Comparison of ENCODE assay signal across 18 cellular contexts in genomic region chr9:22136446-22137140, GRCh38.
DNase-seq lines count a peak whose midpoint lies in the region; ATAC-seq, FAIRE-seq and TF ChIP-seq lines count a peak whose summit lies in the region.
"Had no signal": no experiment of that assay in that cellular context is flagged by ENCODE, and none has a peak within 500 bp of the region (broad histone marks: within the 10 kb centered on the region; RNA-seq: fewer than 3 reads in every experiment).

No MANE protein-coding gene starts in this region.

- no peaks in the 10 kb centered on the region for H3K4me1 Mint-ChIP-seq in GM23338
- H3K4me1 Mint-ChIP-seq: activated naive CD8-positive, alpha-beta T cell treated with anti-CD3 and anti-CD28 coated beads for 36 hours; naive thymus-derived CD4-positive, alpha-beta T cell had no signal

- no peak overlapping the region for H3K27ac Mint-ChIP-seq in GM23338
- H3K27ac Mint-ChIP-seq: activated naive CD8-positive, alpha-beta T cell treated with anti-CD3 and anti-CD28 coated beads for 36 hours; naive thymus-derived CD4-positive, alpha-beta T cell had no signal

- no peak overlapping the region for H3K9ac ChIP-seq in endothelial cell of umbilical vein (replicated peaks; ENCODE audit: extremely low read depth, insufficient read depth, low read length)

- H3K27me3 Mint-ChIP-seq in GM23338 (ENCODE audit: insufficient read depth, low read depth, poor library complexity): no peaks in the 10 kb centered on the region

- ATAC-seq in HG02678 (IDR thresholded peaks at IDR 0.05; ENCODE audit: unreplicated experiment): no peak
- no peak for ATAC-seq in GM23338
- ATAC-seq: activated T-cell treated with anti-CD3 and anti-CD28 coated beads, Interleukin-2, amount 50 U/mL, for 4 hours; left lung; naive thymus-derived CD4-positive, alpha-beta T cell had no signal

- intact Hi-C loops in endothelial cell of umbilical vein (cut with micrococcal nuclease): no loop called here

- CTCF ChIA-PET in endothelial cell of umbilical vein (lab: Charles Lee): interaction anchor here (0.8 to 1.0 kb wide), 2 partner anchors 12 to 17 kb away, joined by 3 to 4 read pairs; no protein-coding TSS in a partner anchor

- H3K9me3 Mint-ChIP-seq in GM23338: no peaks in the 10 kb centered on the region
- H3K9me3 Mint-ChIP-seq: activated naive CD8-positive, alpha-beta T cell treated with anti-CD3 and anti-CD28 coated beads for 36 hours; activated T-cell treated with anti-CD3 and anti-CD28 coated beads, Interleukin-2, amount 50 U/mL, for 4 hours had no signal

- no peak overlapping the region for H3K27ac ChIP-seq in endothelial cell of umbilical vein (ENCODE audit: insufficient read depth, low read depth, low read length)
- no peak overlapping the region for H3K27ac ChIP-seq in GM23338 (ENCODE audit: low read depth)
- H3K27ac ChIP-seq in effector memory CD4-positive, alpha-beta T cell (ENCODE audit: insufficient read depth, low read length, poor library complexity, severe bottlenecking): no peak overlapping the region
- H3K27ac ChIP-seq: left lung had no signal

- H3K9me3 ChIP-seq in endothelial cell of umbilical vein (replicated peaks; ENCODE audit: control insufficient read depth, insufficient read depth, low read length): no peaks in the 10 kb centered on the region
- H3K9me3 ChIP-seq in effector memory CD4-positive, alpha-beta T cell (ENCODE audit: control insufficient read depth, low read length): no peaks in the 10 kb centered on the region
- H3K9me3 ChIP-seq: left lung, MG63 had no signal

- H3K79me2 ChIP-seq in endothelial cell of umbilical vein (ENCODE audit: control insufficient read depth, insufficient read depth, low read length): no peaks in the 10 kb centered on the region
- no peaks in the 10 kb centered on the region for H3K79me2 ChIP-seq in GM23338 (replicated peaks; ENCODE audit: insufficient read depth)

- TF ChIP-seq POLR2A in endothelial cell of umbilical vein (IDR thresholded peaks at IDR 0.05; ENCODE audit: low read depth, low read length): no peak

- H2AFZ ChIP-seq in endothelial cell of umbilical vein (ENCODE audit: low read depth, low read length) (no peak overlapping the region), GM23338 (no peak overlapping the region)

- H3K4me1 ChIP-seq in endothelial cell of umbilical vein (ENCODE audit: control insufficient read depth, extremely low read depth, insufficient read depth, low read length) (no peaks in the 10 kb centered on the region), GM23338 (ENCODE audit: insufficient read depth) (no peaks in the 10 kb centered on the region)
- no peaks in the 10 kb centered on the region for H3K4me1 ChIP-seq in effector memory CD4-positive, alpha-beta T cell (ENCODE audit: control insufficient read depth, insufficient read depth, low read length, poor library complexity, severe bottlenecking)
- H3K4me1 ChIP-seq: left lung had no signal

- H4K20me1 ChIP-seq in endothelial cell of umbilical vein (replicated peaks; ENCODE audit: control insufficient read depth, extremely low read depth, insufficient read depth, low read length) (no peaks in the 10 kb centered on the region), GM23338 (replicated peaks; ENCODE audit: insufficient read depth) (no peaks in the 10 kb centered on the region)

- no peaks in the 10 kb centered on the region for H3K36me3 Mint-ChIP-seq in GM23338 (ENCODE audit: low read depth)
- H3K36me3 Mint-ChIP-seq: activated naive CD8-positive, alpha-beta T cell treated with anti-CD3 and anti-CD28 coated beads for 36 hours; naive thymus-derived CD4-positive, alpha-beta T cell had no signal

- no peaks in the 10 kb centered on the region for H3K9me2 ChIP-seq in GM23338 (ENCODE audit: insufficient read depth)

- BruUV-seq in endothelial cell of umbilical vein (replicated peaks; lab: Mats Ljungman, UMichigan): no TSS peak

- H3K36me3 ChIP-seq in endothelial cell of umbilical vein (ENCODE audit: control insufficient read depth in 2 of 2, extremely low read depth in 1 of 2, insufficient read depth in 2 of 2, low read length in 2 of 2): no peaks in the 10 kb centered on the region
- H3K36me3 ChIP-seq in GM23338 (ENCODE audit: insufficient read depth): no peaks in the 10 kb centered on the region
- H3K36me3 ChIP-seq in effector memory CD4-positive, alpha-beta T cell (ENCODE audit: control insufficient read depth, insufficient read depth, low read length): no peaks in the 10 kb centered on the region
- H3K36me3 ChIP-seq: left lung, MG63 had no signal

- H3K27me3 ChIP-seq in endothelial cell of umbilical vein (ENCODE audit: control insufficient read depth in 2 of 2, insufficient read depth in 2 of 2, low read length in 2 of 2) (no peaks in the 10 kb centered on the region), GM23338 (ENCODE audit: insufficient read depth) (no peaks in the 10 kb centered on the region)
- no peaks in the 10 kb centered on the region for H3K27me3 ChIP-seq in effector memory CD4-positive, alpha-beta T cell (replicated peaks; ENCODE audit: control insufficient read depth, insufficient read depth, low read length, poor library complexity, severe bottlenecking)
- H3K27me3 ChIP-seq: left lung, MG63 had no signal

- peak; percentile 60 for FAIRE-seq in endothelial cell of umbilical vein (lab: Jason Lieb, UNC)

- H3K4me3 Mint-ChIP-seq in GM23338: no peak overlapping the region
- H3K4me3 Mint-ChIP-seq: activated naive CD8-positive, alpha-beta T cell treated with anti-CD3 and anti-CD28 coated beads for 36 hours; activated T-cell treated with anti-CD3 and anti-CD28 coated beads, Interleukin-2, amount 50 U/mL, for 4 hours; naive thymus-derived CD4-positive, alpha-beta T cell had no signal

- H3K4me3 ChIP-seq in endothelial cell of umbilical vein (replicated peaks in 1 of 3; ENCODE audit: insufficient read depth in 1 of 3, low read depth in 1 of 3, low read length in 3 of 3) (no peak overlapping the region), GM23338 (no peak overlapping the region)
- no peak overlapping the region for H3K4me3 ChIP-seq in effector memory CD4-positive, alpha-beta T cell (ENCODE audit: insufficient read depth, low read depth, low read length, poor library complexity, severe bottlenecking)
- H3K4me3 ChIP-seq: left lung, MG63 had no signal

- no peak for TF ChIP-seq CTCF in endothelial cell of umbilical vein (IDR thresholded peaks at IDR 0.05; ENCODE audit: extremely low read depth in 1 of 2, insufficient read depth in 1 of 2, low read depth in 1 of 2, low read length in 2 of 2)
- TF ChIP-seq CTCF in GM23338 (conservative IDR thresholded peaks at IDR 0.05; ENCODE audit: low read depth in 2 of 2): no peak

- DNase-seq in AG08395 (ENCODE audit: low spot score) (peak; percentile 64), NCI-H226 (peak; percentile 54), endothelial cell of umbilical vein (ENCODE audit: low read depth, low spot score) (no peak), kidney tubule cell (ENCODE audit: low spot score) (peak; percentile 71), GM23338 (ENCODE audit: low spot score) (no peak)
- DNase-seq in effector memory CD4-positive, alpha-beta T cell: no peak
- no peak for DNase-seq in activated naive CD4-positive, alpha-beta T cell treated with anti-CD3 and anti-CD28 coated beads, Interleukin-2, amount 50 U/mL, for 16 hours
- DNase-seq: activated CD4-positive, alpha-beta T cell treated with anti-CD3 and anti-CD28 coated beads, Interleukin-2, amount 50 U/mL, for 4 hours; activated naive CD8-positive, alpha-beta T cell treated with anti-CD3 and anti-CD28 coated beads for 36 hours; activated T-cell treated with anti-CD3 and anti-CD28 coated beads, Interleukin-2, amount 50 U/mL, for 4 hours; AML-193; hippocampal formation; left lung; MG63; naive thymus-derived CD4-positive, alpha-beta T cell; NCI-H187; stimulated activated naive CD4-positive, alpha-beta T cell had no signal

- dilution Hi-C loops in endothelial cell of umbilical vein (cut with MboI; ENCODE audit: extremely low pct_ligation_motif_present, low sequenced_read_pairs): no loop called here

- no peaks in the 10 kb centered on the region for H3K9me1 ChIP-seq in endothelial cell of umbilical vein (replicated peaks; ENCODE audit: control insufficient read depth, extremely low read depth, insufficient read depth, low read length)

- POLR2A ChIA-PET in endothelial cell of umbilical vein (lab: Charles Lee): no interaction called here

- no peak overlapping the region for H3K4me2 ChIP-seq in endothelial cell of umbilical vein (ENCODE audit: insufficient read depth, low read length)
- no peak overlapping the region for H3K4me2 ChIP-seq in GM23338

- no peaks in the 10 kb centered on the region for H3F3A ChIP-seq in GM23338 (replicated peaks; ENCODE audit: low read depth)

TF ChIP-seq in endothelial cell of umbilical vein, 7 proteins besides CTCF, POLR2A, EP300 and RAD21 (continues in another document):
- TF ChIP-seq FOS (IDR thresholded peaks at IDR 0.05; ENCODE audit: borderline replicate concordance, insufficient read depth, low read length): no peak
- TF ChIP-seq GATA2 (IDR thresholded peaks at IDR 0.05; ENCODE audit: insufficient read depth, insufficient read length, low read depth, low read length): no peak
- TF ChIP-seq POLR2AphosphoS5 (IDR thresholded peaks at IDR 0.05; ENCODE audit: insufficient read depth, low read depth, low read length): no peak
- TF ChIP-seq EZH2 (IDR thresholded peaks at IDR 0.05; ENCODE audit: borderline replicate concordance, low read depth, low read length, severe bottlenecking): no peak
- TF ChIP-seq JUN (IDR thresholded peaks at IDR 0.05; ENCODE audit: borderline replicate concordance, insufficient read depth, insufficient read length, low read depth): no peak
- no peak for TF ChIP-seq MAX (IDR thresholded peaks at IDR 0.05; ENCODE audit: insufficient read depth, insufficient read length)

TF ChIP-seq in GM23338, 12 proteins besides CTCF, POLR2A, EP300 and RAD21 (continues in another document):
- no peak for TF ChIP-seq POLR2AphosphoS5 (IDR thresholded peaks at IDR 0.05; ENCODE audit: low read depth)

Comparison
In these comparisons a context has a peak if more than half of its experiments do, and no peak if none do; other contexts are left out.
1. DNase-seq: peak in AG08395 (single experiment), NCI-H226 (single experiment) and kidney tubule cell (single experiment); none in endothelial cell of umbilical vein (single experiment), GM23338 (single experiment), effector memory CD4-positive, alpha-beta T cell (0 of 3) and activated naive CD4-positive, alpha-beta T cell treated with anti-CD3 and anti-CD28 coated beads, Interleukin-2, amount 50 U/mL, for 16 hours (single experiment).